13 cellular contexts compared by ENCODE assay signal in the genomic region with DNA sequence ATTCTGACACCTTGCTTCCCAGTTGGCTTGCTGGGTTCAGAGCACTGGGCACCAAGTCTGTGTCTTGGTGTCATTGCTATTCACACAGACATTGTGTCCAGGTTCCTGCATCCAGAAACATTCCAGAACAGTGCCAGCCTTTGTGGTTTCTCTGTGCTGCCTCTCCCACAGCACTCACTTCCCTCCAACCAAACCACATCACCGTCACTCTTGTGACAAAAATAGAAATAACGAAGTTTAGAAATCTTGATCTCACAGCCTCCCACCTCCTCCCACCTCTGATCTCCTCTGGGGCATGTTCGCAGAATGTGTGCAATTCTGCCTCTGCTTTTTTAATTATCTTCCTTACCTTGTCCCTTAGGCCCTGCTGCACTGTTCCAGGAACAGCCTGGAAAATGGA. TPM values are rescaled to one million over a fixed set of nuclear protein-coding genes. Genes with fewer than 3 reads are reported as not detected.
A peak's percentile ranks its signal among the peaks of the same experiment; 100 is the strongest.
DNase-seq lines count a peak whose midpoint lies in the region; ATAC-seq and TF ChIP-seq lines count a peak whose summit lies in the region.
"Had no signal": no experiment of that assay in that cellular context is flagged by ENCODE, and none has a peak within 500 bp of the region (broad histone marks: within the 10 kb centered on the region; RNA-seq: fewer than 3 reads in every experiment).

No MANE protein-coding gene starts in this region.

- peak; percentile 64 for ATAC-seq in GM21360 (IDR thresholded peaks at IDR 0.05; ENCODE audit: unreplicated experiment)
- no peak for ATAC-seq in gastrocnemius medialis
- ATAC-seq in GM19395 (IDR thresholded peaks at IDR 0.05; ENCODE audit: unreplicated experiment), result no peak
- no peak for ATAC-seq in sciatic nerve

- in situ Hi-C loops in gastrocnemius medialis (cut with MboI; ENCODE audit: low sequenced_read_pairs in 4 of 4), result no loop called here

- peak overlapping the region in 43 of 59 donors; percentile 3 to 87 (median 51) for H3K27ac ChIP-seq in dorsolateral prefrontal cortex
- H3K27ac ChIP-seq in gastrocnemius medialis, result no peak overlapping the region
- H3K27ac ChIP-seq: psoas muscle had no signal

- no peaks in the 10 kb centered on the region for H3K36me3 ChIP-seq in gastrocnemius medialis

- TF ChIP-seq POLR2A in NB4 (IDR thresholded peaks at IDR 0.05; ENCODE audit: extremely low read depth, insufficient read length) (no peak), gastrocnemius medialis (IDR thresholded peaks at IDR 0.05) (no peak)

- intact Hi-C loops in dorsolateral prefrontal cortex (cut with DNase I) (no loop called here), gastrocnemius medialis (cut with DNase I; ENCODE audit: low total_unique reads) (no loop called here), sciatic nerve (cut with DNase I) (no loop called here)

- no peak overlapping the region for H3K4me3 ChIP-seq in NB4 (ENCODE audit: low read depth, low read length)
- no peak overlapping the region for H3K4me3 ChIP-seq in dorsolateral prefrontal cortex
- H3K4me3 ChIP-seq in gastrocnemius medialis, result no peak overlapping the region
- H3K4me3 ChIP-seq: psoas muscle had no signal

- TF ChIP-seq CTCF in NB4 (IDR thresholded peaks at IDR 0.05; ENCODE audit: low read depth, low read length) (no peak), dorsolateral prefrontal cortex (IDR thresholded peaks at IDR 0.05 in 54 of 56, conservative IDR thresholded peaks at IDR 0.05 in 2 of 56; ENCODE audit: low read depth in 1 of 56, partially characterized antibody in 56 of 56) (no peak), gastrocnemius medialis (IDR thresholded peaks at IDR 0.05 in 4 of 5, conservative IDR thresholded peaks at IDR 0.05 in 1 of 5) (no peak)

- DNase-seq in AG08395 (ENCODE audit: low spot score), result peak; percentile 64
- DNase-seq in NB4 (ENCODE audit: low read depth), result peak; percentile 87
- DNase-seq in dorsolateral prefrontal cortex, result peak in 2 of 10 donors; percentile 25 to 39
- no peak for DNase-seq in activated CD8-positive, alpha-beta memory T cell treated with anti-CD3 and anti-CD28 coated beads for 24 hours
- no peak for DNase-seq in gastrocnemius medialis
- no peak for DNase-seq in sciatic nerve (ENCODE audit: low spot score)
- DNase-seq: aorta, Karpas-422, psoas muscle, substantia nigra, T-helper 1 cell had no signal

- H3K27me3 ChIP-seq in dorsolateral prefrontal cortex (no peaks in the 10 kb centered on the region), gastrocnemius medialis (no peaks in the 10 kb centered on the region)

- no peaks in the 10 kb centered on the region for H3K9me3 ChIP-seq in gastrocnemius medialis
- H3K9me3 ChIP-seq: psoas muscle had no signal

- H3K4me1 ChIP-seq in gastrocnemius medialis, result no peaks in the 10 kb centered on the region
- H3K4me1 ChIP-seq: psoas muscle had no signal

RNA-seq across cellular contexts. Expression of gene SERPINE3, which starts 8.8 kb away (rescaled TPM):
- total RNA-seq in dorsolateral prefrontal cortex (1 to 10 TPM in 6 of 120 experiments, under 1 TPM in 63, not detected in 51; 0.20 to 2.0 (median 0.52) TPM), gastrocnemius medialis (not detected), sciatic nerve (0.31 TPM)
- total RNA-seq: aorta, psoas muscle had no signal

Comparison
In these comparisons a context has a peak if more than half of its experiments do, and no peak if none do; other contexts are left out.
1. DNase-seq: peak in AG08395 (single experiment) and NB4 (single experiment); none in activated CD8-positive, alpha-beta memory T cell treated with anti-CD3 and anti-CD28 coated beads for 24 hours (single experiment), gastrocnemius medialis (0 of 2) and sciatic nerve (single experiment).
2. H3K27ac ChIP-seq: peak in dorsolateral prefrontal cortex (43 of 59); none in gastrocnemius medialis (0 of 4).